In the genomic region with DNA sequence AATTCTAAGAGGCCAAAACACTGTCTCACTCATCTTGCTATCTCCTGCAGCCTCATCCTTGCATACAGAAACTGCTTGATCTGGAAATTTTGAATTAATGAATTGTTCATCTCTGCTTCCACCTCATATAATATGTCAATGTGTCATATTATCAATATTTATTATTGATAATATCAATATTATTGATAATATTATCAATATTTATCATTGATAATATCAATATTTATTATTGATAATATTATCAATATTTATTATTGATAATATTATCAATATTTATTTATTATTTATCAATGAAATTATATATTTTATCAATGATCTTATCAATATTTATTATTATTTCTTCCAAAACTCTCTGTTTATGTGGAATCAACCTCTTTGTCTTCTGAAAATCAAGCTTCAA, we compare ENCODE assay signal across 1 cellular context.
TF ChIP-seq lines count a peak whose summit lies in the region.

No MANE protein-coding gene starts in this region.

TF ChIP-seq in K562, 482 proteins besides CTCF, POLR2A, EP300 and RAD21 (continued from another document):
- TF ChIP-seq, protein P1, sequence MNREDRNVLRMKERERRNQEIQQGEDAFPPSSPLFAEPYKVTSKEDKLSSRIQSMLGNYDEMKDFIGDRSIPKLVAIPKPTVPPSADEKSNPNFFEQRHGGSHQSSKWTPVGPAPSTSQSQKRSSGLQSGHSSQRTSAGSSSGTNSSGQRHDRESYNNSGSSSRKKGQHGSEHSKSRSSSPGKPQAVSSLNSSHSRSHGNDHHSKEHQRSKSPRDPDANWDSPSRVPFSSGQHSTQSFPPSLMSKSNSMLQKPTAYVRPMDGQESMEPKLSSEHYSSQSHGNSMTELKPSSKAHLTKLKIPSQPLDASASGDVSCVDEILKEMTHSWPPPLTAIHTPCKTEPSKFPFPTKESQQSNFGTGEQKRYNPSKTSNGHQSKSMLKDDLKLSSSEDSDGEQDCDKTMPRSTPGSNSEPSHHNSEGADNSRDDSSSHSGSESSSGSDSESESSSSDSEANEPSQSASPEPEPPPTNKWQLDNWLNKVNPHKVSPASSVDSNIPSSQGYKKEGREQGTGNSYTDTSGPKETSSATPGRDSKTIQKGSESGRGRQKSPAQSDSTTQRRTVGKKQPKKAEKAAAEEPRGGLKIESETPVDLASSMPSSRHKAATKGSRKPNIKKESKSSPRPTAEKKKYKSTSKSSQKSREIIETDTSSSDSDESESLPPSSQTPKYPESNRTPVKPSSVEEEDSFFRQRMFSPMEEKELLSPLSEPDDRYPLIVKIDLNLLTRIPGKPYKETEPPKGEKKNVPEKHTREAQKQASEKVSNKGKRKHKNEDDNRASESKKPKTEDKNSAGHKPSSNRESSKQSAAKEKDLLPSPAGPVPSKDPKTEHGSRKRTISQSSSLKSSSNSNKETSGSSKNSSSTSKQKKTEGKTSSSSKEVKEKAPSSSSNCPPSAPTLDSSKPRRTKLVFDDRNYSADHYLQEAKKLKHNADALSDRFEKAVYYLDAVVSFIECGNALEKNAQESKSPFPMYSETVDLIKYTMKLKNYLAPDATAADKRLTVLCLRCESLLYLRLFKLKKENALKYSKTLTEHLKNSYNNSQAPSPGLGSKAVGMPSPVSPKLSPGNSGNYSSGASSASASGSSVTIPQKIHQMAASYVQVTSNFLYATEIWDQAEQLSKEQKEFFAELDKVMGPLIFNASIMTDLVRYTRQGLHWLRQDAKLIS (CRISPR knock-in tag; IDR thresholded peaks at IDR 0.05): no peak
- TF ChIP-seq KLF13 (tag; IDR thresholded peaks at IDR 0.05; ENCODE audit: borderline replicate concordance, low read depth): no peak
- TF ChIP-seq SRF (CRISPR knock-in tag; IDR thresholded peaks at IDR 0.05): no peak
- TF ChIP-seq, protein P2, sequence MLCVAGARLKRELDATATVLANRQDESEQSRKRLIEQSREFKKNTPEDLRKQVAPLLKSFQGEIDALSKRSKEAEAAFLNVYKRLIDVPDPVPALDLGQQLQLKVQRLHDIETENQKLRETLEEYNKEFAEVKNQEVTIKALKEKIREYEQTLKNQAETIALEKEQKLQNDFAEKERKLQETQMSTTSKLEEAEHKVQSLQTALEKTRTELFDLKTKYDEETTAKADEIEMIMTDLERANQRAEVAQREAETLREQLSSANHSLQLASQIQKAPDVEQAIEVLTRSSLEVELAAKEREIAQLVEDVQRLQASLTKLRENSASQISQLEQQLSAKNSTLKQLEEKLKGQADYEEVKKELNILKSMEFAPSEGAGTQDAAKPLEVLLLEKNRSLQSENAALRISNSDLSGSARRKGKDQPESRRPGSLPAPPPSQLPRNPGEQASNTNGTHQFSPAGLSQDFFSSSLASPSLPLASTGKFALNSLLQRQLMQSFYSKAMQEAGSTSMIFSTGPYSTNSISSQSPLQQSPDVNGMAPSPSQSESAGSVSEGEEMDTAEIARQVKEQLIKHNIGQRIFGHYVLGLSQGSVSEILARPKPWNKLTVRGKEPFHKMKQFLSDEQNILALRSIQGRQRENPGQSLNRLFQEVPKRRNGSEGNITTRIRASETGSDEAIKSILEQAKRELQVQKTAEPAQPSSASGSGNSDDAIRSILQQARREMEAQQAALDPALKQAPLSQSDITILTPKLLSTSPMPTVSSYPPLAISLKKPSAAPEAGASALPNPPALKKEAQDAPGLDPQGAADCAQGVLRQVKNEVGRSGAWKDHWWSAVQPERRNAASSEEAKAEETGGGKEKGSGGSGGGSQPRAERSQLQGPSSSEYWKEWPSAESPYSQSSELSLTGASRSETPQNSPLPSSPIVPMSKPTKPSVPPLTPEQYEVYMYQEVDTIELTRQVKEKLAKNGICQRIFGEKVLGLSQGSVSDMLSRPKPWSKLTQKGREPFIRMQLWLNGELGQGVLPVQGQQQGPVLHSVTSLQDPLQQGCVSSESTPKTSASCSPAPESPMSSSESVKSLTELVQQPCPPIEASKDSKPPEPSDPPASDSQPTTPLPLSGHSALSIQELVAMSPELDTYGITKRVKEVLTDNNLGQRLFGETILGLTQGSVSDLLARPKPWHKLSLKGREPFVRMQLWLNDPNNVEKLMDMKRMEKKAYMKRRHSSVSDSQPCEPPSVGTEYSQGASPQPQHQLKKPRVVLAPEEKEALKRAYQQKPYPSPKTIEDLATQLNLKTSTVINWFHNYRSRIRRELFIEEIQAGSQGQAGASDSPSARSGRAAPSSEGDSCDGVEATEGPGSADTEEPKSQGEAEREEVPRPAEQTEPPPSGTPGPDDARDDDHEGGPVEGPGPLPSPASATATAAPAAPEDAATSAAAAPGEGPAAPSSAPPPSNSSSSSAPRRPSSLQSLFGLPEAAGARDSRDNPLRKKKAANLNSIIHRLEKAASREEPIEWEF (CRISPR knock-in tag; IDR thresholded peaks at IDR 0.05): peak; percentile 98
